16 cellular contexts compared by ENCODE assay signal in the genomic region with DNA sequence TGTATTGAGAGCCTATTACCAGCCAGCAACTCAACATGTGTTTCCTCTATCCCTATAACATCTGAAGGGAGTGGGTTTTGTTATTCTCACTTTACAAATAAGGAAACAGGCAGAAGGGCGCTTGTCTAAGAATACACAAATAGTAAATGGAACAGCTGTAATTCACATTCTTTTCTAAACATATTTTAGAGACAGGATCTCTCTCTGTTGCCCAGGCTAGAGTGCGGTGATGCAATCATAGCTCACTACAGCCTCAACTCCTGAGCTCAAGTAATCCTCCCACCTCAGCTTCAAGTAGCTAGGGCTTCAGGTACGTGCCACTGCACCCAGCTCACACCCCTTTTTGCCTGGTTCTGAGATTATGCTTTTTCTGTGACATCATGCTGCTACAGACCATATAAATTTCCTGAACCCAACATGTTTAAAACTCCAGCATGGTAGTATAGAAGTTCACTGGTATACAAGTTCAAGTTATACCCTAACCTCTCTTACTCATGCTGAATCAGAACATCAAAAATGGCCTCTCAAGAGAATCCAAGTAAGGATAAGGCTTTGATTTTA. TPM values are rescaled to one million over a fixed set of nuclear protein-coding genes. Genes with fewer than 3 reads are reported as not detected.
DNase-seq lines count a peak whose midpoint lies in the region; ATAC-seq and TF ChIP-seq lines count a peak whose summit lies in the region.
"Had no signal": no experiment of that assay in that cellular context is flagged by ENCODE, and none has a peak within 500 bp of the region (broad histone marks: within the 10 kb centered on the region; RNA-seq: fewer than 3 reads in every experiment).

No MANE protein-coding gene starts in this region.

- H3K27ac Mint-ChIP-seq in natural killer cell treated with Interleukin-12 subunit alpha and Interleukin-12 subunit beta and Interleukin-15 and Interleukin-18, amount 100 ng/mL, for 72 hours: no peak overlapping the region
- H3K27ac Mint-ChIP-seq: activated CD4-positive, alpha-beta memory T cell treated with anti-CD3 and anti-CD28 coated beads, Interleukin-2, amount 10 ng/mL, durations not matched to agents 7 days and 5 days; nephron progenitor cell had no signal

- ATAC-seq in lower lobe of right lung (peak; percentile 86 to 89), upper lobe of right lung (peak; percentile 72)
- no peak for ATAC-seq in natural killer cell treated with Interleukin-12 subunit alpha and Interleukin-12 subunit beta and Interleukin-15 and Interleukin-18, amount 100 ng/mL, for 72 hours
- ATAC-seq: gastrocnemius medialis had no signal

- peak overlapping the region; percentile 35 for H3K27ac ChIP-seq in colonic mucosa
- H3K27ac ChIP-seq in lower lobe of right lung: peak overlapping the region; percentile 82
- peak overlapping the region; percentile 76 for H3K27ac ChIP-seq in upper lobe of right lung

- H3K27me3 Mint-ChIP-seq in natural killer cell treated with Interleukin-12 subunit alpha and Interleukin-12 subunit beta and Interleukin-15 and Interleukin-18, amount 100 ng/mL, for 72 hours: peaks cover 25 to 43% of the 10 kb centered on the region in 2 donors

- H3K4me3 Mint-ChIP-seq in natural killer cell treated with Interleukin-12 subunit alpha and Interleukin-12 subunit beta and Interleukin-15 and Interleukin-18, amount 100 ng/mL, for 72 hours: no peak overlapping the region
- H3K4me3 Mint-ChIP-seq: activated CD4-positive, alpha-beta memory T cell treated with anti-CD3 and anti-CD28 coated beads, Interleukin-2, amount 10 ng/mL, durations not matched to agents 7 days and 5 days; nephron progenitor cell had no signal

- H3K27me3 ChIP-seq in colonic mucosa (no peaks in the 10 kb centered on the region), lower lobe of right lung (ENCODE audit: low read depth) (no peaks in the 10 kb centered on the region), upper lobe of right lung (no peaks in the 10 kb centered on the region)
- H3K27me3 ChIP-seq: gastrocnemius medialis had no signal

- DNase-seq in NCI-H2029 (lab: John Stamatoyannopoulos, UW): peak; percentile 20
- no peak for DNase-seq in NCI-H2029 treated with DMSO at 0.1 percent for 48 hours (lab: John Stamatoyannopoulos, UW)
- DNase-seq in colonic mucosa: no peak
- DNase-seq in lower lobe of right lung: peak; percentile 63
- DNase-seq in upper lobe of right lung: no peak
- no peak for DNase-seq in COLO668 (lab: John Stamatoyannopoulos, UW; ENCODE audit: unreplicated experiment)
- DNase-seq in retina: no peak
- DNase-seq in natural killer cell treated with Interleukin-12 subunit alpha and Interleukin-12 subunit beta and Interleukin-15 and Interleukin-18, amount 100 ng/mL, for 72 hours (ENCODE audit: low spot score): no peak
- DNase-seq: activated CD4-positive, alpha-beta memory T cell treated with anti-CD3 and anti-CD28 coated beads, Interleukin-2, amount 10 ng/mL, durations not matched to agents 7 days and 5 days; DMS153; gastrocnemius medialis; NCI-H1417 treated with DMSO at 0.1 percent for 48 hours; NCI-H524; nephron progenitor cell had no signal

- no peaks in the 10 kb centered on the region for H3K4me1 ChIP-seq in colonic mucosa
- H3K4me1 ChIP-seq in lower lobe of right lung: peaks cover 37% of the 10 kb centered on the region
- H3K4me1 ChIP-seq in upper lobe of right lung: peaks cover 33% of the 10 kb centered on the region
- H3K4me1 ChIP-seq: gastrocnemius medialis had no signal

- H3K9ac ChIP-seq in colonic mucosa (ENCODE audit: low read depth in 2 of 2, low read length in 2 of 2): no peak overlapping the region

- TF ChIP-seq CTCF in colonic mucosa (IDR thresholded peaks at IDR 0.05): no peak
- TF ChIP-seq CTCF in lower lobe of right lung (IDR thresholded peaks at IDR 0.05): no peak
- no peak for TF ChIP-seq CTCF in upper lobe of right lung (IDR thresholded peaks at IDR 0.05)

- intact Hi-C loops in colonic mucosa (cut with DNase I) (no loop called here), lower lobe of right lung (cut with DNase I) (no loop called here), upper lobe of right lung (cut with DNase I) (no loop called here)

- H3K4me1 Mint-ChIP-seq in natural killer cell treated with Interleukin-12 subunit alpha and Interleukin-12 subunit beta and Interleukin-15 and Interleukin-18, amount 100 ng/mL, for 72 hours (ENCODE audit: low read depth in 2 of 2): peaks cover 0 to 13% of the 10 kb centered on the region in 2 donors
- H3K4me1 Mint-ChIP-seq: nephron progenitor cell had no signal

- H3K36me3 ChIP-seq in colonic mucosa: no peaks in the 10 kb centered on the region
- H3K36me3 ChIP-seq in lower lobe of right lung: no peaks in the 10 kb centered on the region
- no peaks in the 10 kb centered on the region for H3K36me3 ChIP-seq in upper lobe of right lung
- H3K36me3 ChIP-seq: gastrocnemius medialis had no signal

- no peaks in the 10 kb centered on the region for H3K9me3 Mint-ChIP-seq in natural killer cell treated with Interleukin-12 subunit alpha and Interleukin-12 subunit beta and Interleukin-15 and Interleukin-18, amount 100 ng/mL, for 72 hours
- H3K9me3 Mint-ChIP-seq: activated CD4-positive, alpha-beta memory T cell treated with anti-CD3 and anti-CD28 coated beads, Interleukin-2, amount 10 ng/mL, durations not matched to agents 7 days and 5 days; nephron progenitor cell had no signal

- no peaks in the 10 kb centered on the region for H3K36me3 Mint-ChIP-seq in natural killer cell treated with Interleukin-12 subunit alpha and Interleukin-12 subunit beta and Interleukin-15 and Interleukin-18, amount 100 ng/mL, for 72 hours

- no peak overlapping the region for H3K4me3 ChIP-seq in colonic mucosa
- H3K4me3 ChIP-seq in lower lobe of right lung: no peak overlapping the region
- H3K4me3 ChIP-seq in upper lobe of right lung: no peak overlapping the region
- H3K4me3 ChIP-seq: gastrocnemius medialis, GM12878 had no signal

- no peaks in the 10 kb centered on the region for H3K9me3 ChIP-seq in colonic mucosa
- H3K9me3 ChIP-seq in lower lobe of right lung: no peaks in the 10 kb centered on the region
- no peaks in the 10 kb centered on the region for H3K9me3 ChIP-seq in upper lobe of right lung
- H3K9me3 ChIP-seq: gastrocnemius medialis had no signal

RNA-seq across cellular contexts. Expression of a gene that starts 8.6 kb away (rescaled TPM):
- total RNA-seq in colonic mucosa: 1 to 10 TPM in 1 of 2 donors, under 1 TPM in 1; 0.52 to 1.2 TPM
- total RNA-seq in lower lobe of right lung: 69.9 TPM
- total RNA-seq in upper lobe of right lung: 112 TPM
- total RNA-seq in natural killer cell treated with Interleukin-12 subunit alpha and Interleukin-12 subunit beta and Interleukin-15 and Interleukin-18, amount 100 ng/mL, for 72 hours: not detected
- total RNA-seq: A172; activated CD4-positive, alpha-beta memory T cell treated with anti-CD3 and anti-CD28 coated beads, Interleukin-2, amount 10 ng/mL, durations not matched to agents 7 days and 5 days had no signal

RNA-seq across cellular contexts. Expression of a gene that starts 39.1 kb away (rescaled TPM):
- 10 to 100 TPM; 30.4 to 32.3 TPM for total RNA-seq in colonic mucosa
- 33.4 TPM for total RNA-seq in lower lobe of right lung
- 31.3 TPM for total RNA-seq in upper lobe of right lung
- total RNA-seq in natural killer cell treated with Interleukin-12 subunit alpha and Interleukin-12 subunit beta and Interleukin-15 and Interleukin-18, amount 100 ng/mL, for 72 hours: 10 to 100 TPM in 1 of 2 donors, 1 to 10 TPM in 1; 8.7 to 25.9 TPM

Comparison
In these comparisons a context has a peak if more than half of its experiments do, and no peak if none do; other contexts are left out.
1. DNase-seq: peak in NCI-H2029 (single experiment) and lower lobe of right lung (single experiment); none in NCI-H2029 treated with DMSO at 0.1 percent for 48 hours (single experiment), colonic mucosa (single experiment), upper lobe of right lung (single experiment), COLO668 (single experiment), retina (single experiment) and natural killer cell treated with Interleukin-12 subunit alpha and Interleukin-12 subunit beta and Interleukin-15 and Interleukin-18, amount 100 ng/mL, for 72 hours (single experiment).
2. ATAC-seq: peak in lower lobe of right lung (2 of 2) and upper lobe of right lung (single experiment); none in natural killer cell treated with Interleukin-12 subunit alpha and Interleukin-12 subunit beta and Interleukin-15 and Interleukin-18, amount 100 ng/mL, for 72 hours (0 of 2).
3. RNA of a gene that starts 8.6 kb away (total RNA-seq): 112 TPM in upper lobe of right lung (single experiment) and 69.9 TPM in lower lobe of right lung (single experiment); 0.52 to 1.2 TPM in colonic mucosa and not detected in natural killer cell treated with Interleukin-12 subunit alpha and Interleukin-12 subunit beta and Interleukin-15 and Interleukin-18, amount 100 ng/mL, for 72 hours; every median in the first group is over 10 times any median in the second.
4. Peak in every context shown above with its lines, with median percentiles within 50 percentile points of each other: H3K27ac ChIP-seq.